24 cellular contexts compared by ENCODE assay signal in genomic region chr11:81036168-81036870, GRCh38.
A peak's percentile ranks its signal among the peaks of the same experiment; 100 is the strongest.
DNase-seq lines count a peak whose midpoint lies in the region; ATAC-seq and TF ChIP-seq lines count a peak whose summit lies in the region.
"Had no signal": no experiment of that assay in that cellular context is flagged by ENCODE, and none has a peak within 500 bp of the region (broad histone marks: within the 10 kb centered on the region; RNA-seq: fewer than 3 reads in every experiment).

No MANE protein-coding gene starts in this region.

- CTCF ChIA-PET in HEK293 (lab: Yijun Ruan, JAX), result no interaction called here

- no peaks in the 10 kb centered on the region for H3K36me3 ChIP-seq in HEK293 (ENCODE audit: control insufficient read depth in 2 of 2, insufficient read depth in 1 of 2, low read length in 2 of 2)
- no peaks in the 10 kb centered on the region for H3K36me3 ChIP-seq in mesodermal cell (ENCODE audit: control insufficient read depth, insufficient read depth, low read length)
- H3K36me3 ChIP-seq in psoas muscle (ENCODE audit: insufficient read depth in 1 of 2, low read depth in 1 of 2), result no peaks in the 10 kb centered on the region
- H3K36me3 ChIP-seq: HAP-1, Peyer's patch had no signal

- no peaks in the 10 kb centered on the region for H3K36me3 Mint-ChIP-seq in activated CD4-positive, alpha-beta T cell treated with anti-CD3 and anti-CD28 coated beads, Interleukin-2, amount 10 ng/mL, durations not matched to agents 24 days and 14 days (ENCODE audit: low read depth)
- H3K36me3 Mint-ChIP-seq: CD4-positive, alpha-beta memory T cell had no signal

- no peaks in the 10 kb centered on the region for H3K27me3 Mint-ChIP-seq in activated CD4-positive, alpha-beta T cell treated with anti-CD3 and anti-CD28 coated beads, Interleukin-2, amount 10 ng/mL, durations not matched to agents 24 days and 14 days
- H3K27me3 Mint-ChIP-seq: CD4-positive, alpha-beta memory T cell had no signal

- intact Hi-C loops in activated CD4-positive, alpha-beta T cell treated with anti-CD3 and anti-CD28 coated beads, Interleukin-2, amount 10 ng/mL, durations not matched to agents 24 days and 14 days (cut with micrococcal nuclease), result no loop called here
- intact Hi-C loops in psoas muscle (cut with DNase I), result no loop called here

- H3K4me1 Mint-ChIP-seq in activated CD4-positive, alpha-beta T cell treated with anti-CD3 and anti-CD28 coated beads, Interleukin-2, amount 10 ng/mL, durations not matched to agents 24 days and 14 days, result no peaks in the 10 kb centered on the region
- H3K4me1 Mint-ChIP-seq: CD4-positive, alpha-beta memory T cell had no signal

- H3K9me3 ChIP-seq in HEK293 (ENCODE audit: control insufficient read depth, insufficient read depth, low read depth, low read length), result no peaks in the 10 kb centered on the region
- peaks cover 24% of the 10 kb centered on the region for H3K9me3 ChIP-seq in mesodermal cell (ENCODE audit: control insufficient read depth, low read length)
- no peaks in the 10 kb centered on the region for H3K9me3 ChIP-seq in psoas muscle
- H3K9me3 ChIP-seq: A549, HAP-1 had no signal

- H3K9me3 Mint-ChIP-seq in activated CD4-positive, alpha-beta T cell treated with anti-CD3 and anti-CD28 coated beads, Interleukin-2, amount 10 ng/mL, durations not matched to agents 24 days and 14 days, result peaks cover 10% of the 10 kb centered on the region

- WGBS in mesodermal cell (ENCODE audit: insufficient coverage in 2 of 2), 2 experiments, result 90 to 92% methylated on average over 3 of the region's 3 CpGs
- WGBS in psoas muscle, 3 donors, result 92 to 97% (median 97%) methylated on average over 3 of the region's 3 CpGs

- no peak overlapping the region for H3K4me3 ChIP-seq in HEK293 (ENCODE audit: low read depth, low read length)
- no peak overlapping the region for H3K4me3 ChIP-seq in mesodermal cell (ENCODE audit: extremely low read depth, insufficient read depth, low read length, poor library complexity, severe bottlenecking)
- H3K4me3 ChIP-seq in psoas muscle, result no peak overlapping the region
- H3K4me3 ChIP-seq: A549, HAP-1, Peyer's patch had no signal

- no peak for ATAC-seq in psoas muscle
- ATAC-seq: A549, SK-N-SH treated with all-trans-retinoic acid at 6 μM for 48 hours had no signal

- POLR2A ChIA-PET in HEK293 (lab: Yijun Ruan, JAX), result no interaction called here

- TF ChIP-seq CTCF in HEK293 (tag by site-specific recombination; IDR thresholded peaks at IDR 0.05) (no peak), psoas muscle (IDR thresholded peaks at IDR 0.05) (no peak)

- no peak overlapping the region for H3K27ac Mint-ChIP-seq in activated CD4-positive, alpha-beta T cell treated with anti-CD3 and anti-CD28 coated beads, Interleukin-2, amount 10 ng/mL, durations not matched to agents 24 days and 14 days
- H3K27ac Mint-ChIP-seq: CD4-positive, alpha-beta memory T cell had no signal

- no peaks in the 10 kb centered on the region for H3K27me3 ChIP-seq in psoas muscle (ENCODE audit: insufficient read depth in 3 of 3, low read length in 2 of 3)
- H3K27me3 ChIP-seq: Peyer's patch had no signal

- DNase-seq in OCI-M1 (lab: John Stamatoyannopoulos, UW) (peak; percentile 51), amniotic epithelial cell (ENCODE audit: low read depth) (peak; percentile 88), psoas muscle (no peak), NCI-H774 (lab: John Stamatoyannopoulos, UW) (no peak), NAMALWA (ENCODE audit: low spot score) (no peak)
- DNase-seq in activated CD4-positive, alpha-beta T cell treated with anti-CD3 and anti-CD28 coated beads, Interleukin-2, amount 10 ng/mL, durations not matched to agents 24 days and 14 days, result no peak
- DNase-seq: C1 segment of cervical spinal cord; CD4-positive, alpha-beta memory T cell; COR-L47; DMS79 treated with DMSO at 0.1 percent for 48 hours; GF-D8; GOT3; MV-4-11; NCI-H2029; NCI-H446; NCI-H524 treated with DMSO at 0.1 percent for 48 hours; Peyer's patch; SHP77 treated with DMSO at 0.1 percent for 48 hours had no signal

- H3K4me3 Mint-ChIP-seq in activated CD4-positive, alpha-beta T cell treated with anti-CD3 and anti-CD28 coated beads, Interleukin-2, amount 10 ng/mL, durations not matched to agents 24 days and 14 days, result no peak overlapping the region
- H3K4me3 Mint-ChIP-seq: CD4-positive, alpha-beta memory T cell had no signal

- H3K4me1 ChIP-seq in HEK293 (ENCODE audit: control insufficient read depth, insufficient read depth, low read length) (no peaks in the 10 kb centered on the region), mesodermal cell (ENCODE audit: control insufficient read depth, insufficient read depth, low read length, poor library complexity, severe bottlenecking) (peaks cover 8% of the 10 kb centered on the region), psoas muscle (no peaks in the 10 kb centered on the region)
- H3K4me1 ChIP-seq: A549, HAP-1 had no signal

- H3K27ac ChIP-seq in HEK293 (ENCODE audit: extremely low read depth, low read depth, low read length) (no peak overlapping the region), mesodermal cell (ENCODE audit: low read depth, low read length, severe bottlenecking) (peak overlapping the region; percentile 43), psoas muscle (no peak overlapping the region)
- H3K27ac ChIP-seq: A549, HL-60, Peyer's patch had no signal

TF ChIP-seq in HEK293, 187 proteins besides CTCF, POLR2A, EP300 and RAD21:
- TF ChIP-seq SETDB1 (IDR thresholded peaks at IDR 0.05; ENCODE audit: insufficient read length, low read length) (peak; percentile 100), TRIM28 (IDR thresholded peaks at IDR 0.05; ENCODE audit: borderline replicate concordance, low read length) (peak; percentile 98), OSR2 (tag by site-specific recombination; IDR thresholded peaks at IDR 0.05) (no peak), KLF17 (tag by site-specific recombination; IDR thresholded peaks at IDR 0.05) (no peak), INSM2 (tag by site-specific recombination; IDR thresholded peaks at IDR 0.05) (no peak)

Comparison
In these comparisons a context has a peak if more than half of its experiments do, and no peak if none do; other contexts are left out.
1. DNase-seq: peak in OCI-M1 (single experiment) and amniotic epithelial cell (single experiment); none in activated CD4-positive, alpha-beta T cell treated with anti-CD3 and anti-CD28 coated beads, Interleukin-2, amount 10 ng/mL, durations not matched to agents 24 days and 14 days (single experiment), psoas muscle (0 of 2), NCI-H774 (single experiment) and NAMALWA (single experiment).